In genomic region chr5:35668320-35668719, GRCh38 we compare ENCODE assay signal across 12 cellular contexts. TPM values are rescaled to one million over a fixed set of nuclear protein-coding genes. Genes with fewer than 3 reads are reported as not detected.
"Had no signal": no experiment of that assay in that cellular context is flagged by ENCODE, and none has a peak within 500 bp of the region (broad histone marks: within the 10 kb centered on the region; RNA-seq: fewer than 3 reads in every experiment).

No MANE protein-coding gene starts in this region.

- H3K4me3 Mint-ChIP-seq: nephron progenitor cell, type B pancreatic cell had no signal

- DNase-seq: activated CD4-positive, alpha-beta T cell treated with anti-CD3 and anti-CD28 coated beads for 1 hour; activated naive CD4-positive, alpha-beta T cell treated with anti-CD3 and anti-CD28 coated beads, Interleukin-2, amount 50 U/mL, for 16 hours; aorta; dorsolateral prefrontal cortex; left ventricle myocardium superior; mesenchymal stem cell; nephron progenitor cell; ovary; sigmoid colon; SJCRH30; T1000 had no signal

- H3K27ac Mint-ChIP-seq: nephron progenitor cell, type B pancreatic cell had no signal

- ATAC-seq: left ventricle myocardium superior had no signal

- H3K9me3 Mint-ChIP-seq: nephron progenitor cell, type B pancreatic cell had no signal

- H3K4me1 Mint-ChIP-seq: nephron progenitor cell had no signal

- H3K27me3 Mint-ChIP-seq: type B pancreatic cell had no signal

RNA-seq across cellular contexts. Expression of gene SPEF2, which starts 50.7 kb away (rescaled TPM):
- total RNA-seq: SJCRH30 had no signal
